12 cellular contexts compared by ENCODE assay signal in the genomic region with DNA sequence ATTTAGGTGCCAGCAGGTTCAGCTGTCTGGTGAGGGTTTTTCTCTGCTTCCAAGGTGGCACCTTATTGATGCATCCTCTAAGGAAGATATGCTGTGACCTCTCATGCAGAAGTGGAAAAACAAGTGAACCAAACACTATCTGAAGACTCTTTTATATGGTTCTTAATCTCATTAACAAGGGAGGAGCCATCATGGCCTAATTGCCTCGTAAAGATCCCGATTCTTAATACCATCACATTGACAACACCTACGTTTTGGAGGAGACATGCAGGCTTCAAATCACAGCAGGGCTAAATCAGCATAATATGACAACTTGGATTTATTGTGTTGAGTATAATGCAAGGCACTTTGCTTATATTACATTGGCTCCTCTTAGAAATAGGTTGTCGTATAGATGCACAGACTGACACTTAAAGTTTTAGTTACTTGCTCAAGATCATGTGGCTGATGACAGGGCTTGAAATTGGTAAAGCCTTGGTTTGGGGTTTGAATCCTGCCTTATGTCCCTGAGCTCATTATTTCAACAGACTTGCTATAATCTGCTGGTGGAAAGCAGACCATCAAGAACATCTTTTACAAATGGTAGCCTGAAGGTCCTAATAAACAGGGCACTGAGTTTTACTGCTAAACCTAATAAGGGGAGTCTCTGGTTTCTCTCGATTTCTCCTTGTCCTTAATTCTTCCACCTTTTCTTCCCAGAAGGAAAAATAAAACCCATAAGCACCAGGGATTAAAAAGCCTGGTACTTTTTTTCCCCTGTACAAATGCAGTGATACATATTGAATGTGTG.
"Had no signal": no experiment of that assay in that cellular context is flagged by ENCODE, and none has a peak within 500 bp of the region (broad histone marks: within the 10 kb centered on the region; RNA-seq: fewer than 3 reads in every experiment).

No MANE protein-coding gene starts in this region.

- DNase-seq: activated CD4-positive, alpha-beta memory T cell treated with anti-CD3 and anti-CD28 coated beads, Interleukin-2, amount 10 ng/mL, durations not matched to agents 7 days and 5 days; activated gamma-delta T cell; activated T-cell treated with anti-CD3 and anti-CD28 coated beads, Interleukin-2, amount 50 U/mL, for 48 hours; effector CD4-positive, alpha-beta T cell; small intestine; SW 1271 had no signal

- H3K9me3 Mint-ChIP-seq: activated CD4-positive, alpha-beta memory T cell treated with anti-CD3 and anti-CD28 coated beads, Interleukin-2, amount 10 ng/mL, durations not matched to agents 7 days and 5 days had no signal

- H3K4me3 Mint-ChIP-seq: activated CD4-positive, alpha-beta memory T cell treated with anti-CD3 and anti-CD28 coated beads, Interleukin-2, amount 10 ng/mL, durations not matched to agents 7 days and 5 days; activated naive CD8-positive, alpha-beta T cell; natural killer cell treated with Interleukin-12 subunit alpha and Interleukin-12 subunit beta and Interleukin-15 and Interleukin-18, amount 100 ng/mL, for 72 hours had no signal

- H3K36me3 ChIP-seq: tibial artery had no signal

- H3K27ac ChIP-seq: coronary artery, tibial artery had no signal

- H3K4me1 Mint-ChIP-seq: activated CD4-positive, alpha-beta memory T cell treated with anti-CD3 and anti-CD28 coated beads, Interleukin-2, amount 10 ng/mL, durations not matched to agents 7 days and 5 days had no signal

- H3K27me3 Mint-ChIP-seq: activated CD4-positive, alpha-beta memory T cell treated with anti-CD3 and anti-CD28 coated beads, Interleukin-2, amount 10 ng/mL, durations not matched to agents 7 days and 5 days; natural killer cell treated with Interleukin-12 subunit alpha and Interleukin-12 subunit beta and Interleukin-15 and Interleukin-18, amount 100 ng/mL, for 72 hours had no signal

- H3K4me3 ChIP-seq: coronary artery, lung, mucosa of descending colon, tibial artery had no signal

- H3K27ac Mint-ChIP-seq: activated CD4-positive, alpha-beta memory T cell treated with anti-CD3 and anti-CD28 coated beads, Interleukin-2, amount 10 ng/mL, durations not matched to agents 7 days and 5 days; activated naive CD8-positive, alpha-beta T cell; natural killer cell treated with Interleukin-12 subunit alpha and Interleukin-12 subunit beta and Interleukin-15 and Interleukin-18, amount 100 ng/mL, for 72 hours had no signal

- H3K36me3 Mint-ChIP-seq: activated naive CD8-positive, alpha-beta T cell; natural killer cell treated with Interleukin-12 subunit alpha and Interleukin-12 subunit beta and Interleukin-15 and Interleukin-18, amount 100 ng/mL, for 72 hours had no signal

- H3K27me3 ChIP-seq: tibial artery had no signal

- H3K9me3 ChIP-seq: tibial artery had no signal
